Comparison of ENCODE assay signal across 18 cellular contexts in genomic region chr19:35341565-35342225, GRCh38. TPM values are rescaled to one million over a fixed set of nuclear protein-coding genes. Genes with fewer than 3 reads are reported as not detected.
DNase-seq lines count a peak whose midpoint lies in the region; ATAC-seq, FAIRE-seq and TF ChIP-seq lines count a peak whose summit lies in the region.
"Had no signal": no experiment of that assay in that cellular context is flagged by ENCODE, and none has a peak within 500 bp of the region (broad histone marks: within the 10 kb centered on the region; RNA-seq: fewer than 3 reads in every experiment).

No MANE protein-coding gene starts in this region.

- POLR2A ChIA-PET in HEK293 (lab: Yijun Ruan, JAX), result no interaction called here

- H3K27me3 ChIP-seq in heart left ventricle, result peaks cover 0 to 5% (median 0%) of the 10 kb centered on the region in 9 donors

- TF ChIP-seq CTCF in heart left ventricle (IDR thresholded peaks at IDR 0.05) (no peak), HEK293 (tag by site-specific recombination; IDR thresholded peaks at IDR 0.05) (no peak), kidney (IDR thresholded peaks at IDR 0.05; ENCODE audit: borderline replicate concordance, extremely low read depth, insufficient read depth) (no peak)

- 76 to 89% (median 81%) methylated on average over 14 of the region's 14 CpGs for WGBS in heart left ventricle, 4 donors

- H3K4me1 ChIP-seq in heart left ventricle (peaks cover 0 to 9% (median 0%) of the 10 kb centered on the region in 12 donors), HEK293 (ENCODE audit: control insufficient read depth, insufficient read depth, low read length) (no peaks in the 10 kb centered on the region), kidney (ENCODE audit: control insufficient read depth in 1 of 2, insufficient read depth in 1 of 2, low read depth in 1 of 2, low read length in 2 of 2) (no peaks in the 10 kb centered on the region)
- H3K4me1 ChIP-seq: A549 had no signal

- peaks cover 58 to 80% of the 10 kb centered on the region in 2 donors for H3K36me3 Mint-ChIP-seq in stimulated activated naive B cell treated with anti-CD40 and anti-IgM and Interleukin-4, amounts not matched to agents 10 μg/mL and 1 μg/mL and 100 μg/mL, for 72 hours

- no peak overlapping the region for H3K4me3 ChIP-seq in heart left ventricle
- H3K4me3 ChIP-seq in HEK293 (ENCODE audit: low read depth, low read length), result no peak overlapping the region
- no peak overlapping the region for H3K4me3 ChIP-seq in kidney (ENCODE audit: low read length in 2 of 2)
- H3K4me3 ChIP-seq: A549 had no signal

- peak; percentile 64 for DNase-seq in cardiac septum (ENCODE audit: low spot score)
- DNase-seq in heart left ventricle, result no peak
- peak; percentile 45 for DNase-seq in kidney
- no peak for DNase-seq in stimulated activated naive B cell treated with anti-CD40 and anti-IgM and Interleukin-4, amounts not matched to agents 10 μg/mL and 1 μg/mL and 100 μg/mL, for 72 hours
- no peak for DNase-seq in HuH-7 (ENCODE audit: low spot score)
- DNase-seq in putamen (ENCODE audit: low spot score), result no peak
- no peak for DNase-seq in frontal cortex (ENCODE audit: low spot score in 2 of 2)
- DNase-seq: DMS79 treated with DMSO at 0.1 percent for 48 hours, GDM1, Kasumi-1, NCI-H2029, NCI-H510A treated with DMSO at 0.1 percent for 48 hours, SIG-M5 had no signal

- no peak for ATAC-seq in heart left ventricle
- ATAC-seq in stimulated activated naive B cell treated with anti-CD40 and anti-IgM and Interleukin-4, amounts not matched to agents 10 μg/mL and 1 μg/mL and 100 μg/mL, for 72 hours (replicated peaks), result no peak

- H3K9me3 ChIP-seq in heart left ventricle, result no peaks in the 10 kb centered on the region
- no peaks in the 10 kb centered on the region for H3K9me3 ChIP-seq in HEK293 (ENCODE audit: control insufficient read depth, insufficient read depth, low read depth, low read length)
- H3K9me3 ChIP-seq in kidney (ENCODE audit: control insufficient read depth in 1 of 2, low read length in 2 of 2), result no peaks in the 10 kb centered on the region
- H3K9me3 ChIP-seq: A549 had no signal

- H3K27ac ChIP-seq in heart left ventricle (no peak overlapping the region), HEK293 (ENCODE audit: extremely low read depth, low read depth, low read length) (no peak overlapping the region), kidney (ENCODE audit: low read depth in 2 of 2, low read length in 2 of 2) (no peak overlapping the region)
- H3K27ac ChIP-seq: A549 had no signal

- peak overlapping the region; percentile 81 for H3K27ac Mint-ChIP-seq in stimulated activated naive B cell treated with anti-CD40 and anti-IgM and Interleukin-4, amounts not matched to agents 10 μg/mL and 1 μg/mL and 100 μg/mL, for 72 hours

- peaks cover 60 to 85% of the 10 kb centered on the region in 2 donors for H3K4me1 Mint-ChIP-seq in stimulated activated naive B cell treated with anti-CD40 and anti-IgM and Interleukin-4, amounts not matched to agents 10 μg/mL and 1 μg/mL and 100 μg/mL, for 72 hours

- intact Hi-C loops in cardiac septum (cut with DNase I) (no loop called here), heart left ventricle (cut with DNase I) (no loop called here), kidney (cut with DNase I) (no loop called here)

- H3K36me3 ChIP-seq in heart left ventricle (no peaks in the 10 kb centered on the region), HEK293 (ENCODE audit: control insufficient read depth in 2 of 2, insufficient read depth in 1 of 2, low read length in 2 of 2) (no peaks in the 10 kb centered on the region), kidney (ENCODE audit: control insufficient read depth in 1 of 2, insufficient read depth in 2 of 2, low read length in 2 of 2) (no peaks in the 10 kb centered on the region)

- H3K9ac ChIP-seq in kidney (ENCODE audit: low read length in 2 of 2), result no peak overlapping the region

- TF ChIP-seq POLR2A in heart left ventricle (IDR thresholded peaks at IDR 0.05), result no peak

- no peaks in the 10 kb centered on the region for H3K9me3 Mint-ChIP-seq in stimulated activated naive B cell treated with anti-CD40 and anti-IgM and Interleukin-4, amounts not matched to agents 10 μg/mL and 1 μg/mL and 100 μg/mL, for 72 hours

- FAIRE-seq in kidney (lab: Jason Lieb, UNC), result no peak
- no peak for FAIRE-seq in frontal cortex (lab: Jason Lieb, UNC)
- FAIRE-seq: A549, D721Med, H54 had no signal

- H3K4me3 Mint-ChIP-seq in stimulated activated naive B cell treated with anti-CD40 and anti-IgM and Interleukin-4, amounts not matched to agents 10 μg/mL and 1 μg/mL and 100 μg/mL, for 72 hours, result no peak overlapping the region

- CTCF ChIA-PET in HEK293 (lab: Yijun Ruan, JAX), result interaction anchor here (1.3 to 2.4 kb wide), 3 partner anchors 11 to 169 kb away, joined by 3 to 12 read pairs (median 6); no protein-coding TSS in a partner anchor

- H3K27me3 Mint-ChIP-seq in stimulated activated naive B cell treated with anti-CD40 and anti-IgM and Interleukin-4, amounts not matched to agents 10 μg/mL and 1 μg/mL and 100 μg/mL, for 72 hours, result no peaks in the 10 kb centered on the region

TF ChIP-seq in HEK293, 187 proteins besides CTCF, POLR2A, EP300 and RAD21:
- TF ChIP-seq ZNF148 (tag by site-specific recombination; IDR thresholded peaks at IDR 0.05; ENCODE audit: borderline replicate concordance) (peak; percentile 37; the same call in 1 of the 2 replicates), ZNF114 (tag by site-specific recombination; IDR thresholded peaks at IDR 0.05) (no peak), ZNF398 (tag by site-specific recombination; IDR thresholded peaks at IDR 0.05) (0 out of 2 replicates have a peak, but pooled peaks have one; percentile 8), ZNF366 (tag by site-specific recombination; conservative IDR thresholded peaks at IDR 0.05) (peak; percentile 97), ZNF433 (tag by site-specific recombination; IDR thresholded peaks at IDR 0.05; ENCODE audit: low read depth) (peak; percentile 28; the same call in 1 of the 2 replicates), ZBTB1 (tag by site-specific recombination; IDR thresholded peaks at IDR 0.05) (no peak)
TF ChIP-seq in HEK293: peak in this region for 4.

RNA-seq across cellular contexts. Expression of gene FFAR1, which starts 6.0 kb away (rescaled TPM):
- not detected for total RNA-seq in cardiac septum
- total RNA-seq in heart left ventricle, result not detected
- not detected for polyA plus RNA-seq in heart left ventricle
- not detected for total RNA-seq in kidney
- not detected for polyA plus RNA-seq in kidney (ENCODE audit: insufficient read depth, low read depth, low replicate concordance)
- total RNA-seq in frontal cortex, result not detected
- total RNA-seq: CD4-positive, alpha-beta memory T cell had no signal
- polyA plus RNA-seq: A549; CD4-positive, alpha-beta memory T cell had no signal

RNA-seq across cellular contexts. Expression of gene CD22, which starts 12.7 kb away (rescaled TPM):
- total RNA-seq in cardiac septum (0.70 TPM), heart left ventricle (1 to 10 TPM in 5 of 9 donors, under 1 TPM in 2, not detected in 2; 0.20 to 3.3 (median 1.2) TPM), kidney (15.4 TPM), frontal cortex (not detected)
- polyA plus RNA-seq in heart left ventricle (under 1 TPM; 0.11 to 0.36 TPM), kidney (ENCODE audit: insufficient read depth, low read depth, low replicate concordance) (0.82 TPM)

RNA-seq across cellular contexts. Expression of gene FFAR3, which starts 16.6 kb away (rescaled TPM):
- not detected for total RNA-seq in cardiac septum
- total RNA-seq in heart left ventricle, result under 1 TPM in 1 of 9 donors, not detected in 8; 0.96 TPM
- under 1 TPM; 0.11 to 0.15 TPM for polyA plus RNA-seq in heart left ventricle
- total RNA-seq in kidney, result not detected
- not detected for polyA plus RNA-seq in kidney (ENCODE audit: insufficient read depth, low read depth, low replicate concordance)
- total RNA-seq in frontal cortex, result not detected
- total RNA-seq: CD4-positive, alpha-beta memory T cell had no signal
- polyA plus RNA-seq: A549; CD4-positive, alpha-beta memory T cell had no signal

RNA-seq across cellular contexts. Expression of gene GPR42, which starts 29.2 kb away (rescaled TPM):
- total RNA-seq in cardiac septum, result not detected
- total RNA-seq in heart left ventricle, result not detected
- not detected for polyA plus RNA-seq in heart left ventricle
- not detected for total RNA-seq in kidney
- not detected for polyA plus RNA-seq in kidney (ENCODE audit: insufficient read depth, low read depth, low replicate concordance)
- not detected for total RNA-seq in frontal cortex
- total RNA-seq: CD4-positive, alpha-beta memory T cell had no signal
- polyA plus RNA-seq: A549; CD4-positive, alpha-beta memory T cell had no signal

RNA-seq across cellular contexts. Expression of gene MAG, which starts 49.7 kb away (rescaled TPM):
- not detected for total RNA-seq in cardiac septum
- total RNA-seq in heart left ventricle, result under 1 TPM in 1 of 9 donors, not detected in 8; 0.72 TPM
- polyA plus RNA-seq in heart left ventricle, result under 1 TPM in 1 of 2 donors, not detected in 1; 0.30 TPM
- total RNA-seq in kidney, result 1.1 TPM
- polyA plus RNA-seq in kidney (ENCODE audit: insufficient read depth, low read depth, low replicate concordance), result 0.41 TPM
- not detected for total RNA-seq in frontal cortex
- total RNA-seq: CD4-positive, alpha-beta memory T cell had no signal
- polyA plus RNA-seq: A549; CD4-positive, alpha-beta memory T cell had no signal

Comparison
In these comparisons a context has a peak if more than half of its experiments do, and no peak if none do; other contexts are left out.
1. DNase-seq: peak in cardiac septum (single experiment) and kidney (single experiment); none in heart left ventricle (0 of 5), stimulated activated naive B cell treated with anti-CD40 and anti-IgM and Interleukin-4, amounts not matched to agents 10 μg/mL and 1 μg/mL and 100 μg/mL, for 72 hours (single experiment), HuH-7 (single experiment), putamen (single experiment) and frontal cortex (0 of 2).